In the genomic region with DNA sequence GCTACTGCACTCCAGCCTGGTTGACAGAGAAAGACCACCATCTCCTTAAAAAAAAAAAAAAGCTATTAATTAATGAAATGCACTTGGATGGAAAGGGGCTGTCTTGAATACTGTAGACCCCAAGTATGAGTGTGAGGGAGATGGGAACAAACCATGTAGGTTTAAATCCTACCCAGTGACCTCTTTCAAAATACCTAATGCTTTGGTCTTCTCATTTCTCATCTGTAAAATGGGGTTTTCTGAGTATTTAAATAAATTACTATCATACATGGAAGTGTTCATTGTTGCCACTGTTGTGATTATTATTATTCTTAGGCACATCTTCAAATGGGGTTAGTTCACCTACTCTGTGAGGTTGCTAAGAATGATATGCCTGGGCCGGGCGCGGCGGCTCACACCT, we compare ENCODE assay signal across 23 cellular contexts. TPM values are rescaled to one million over a fixed set of nuclear protein-coding genes. Genes with fewer than 3 reads are reported as not detected.
"Had no signal": no experiment of that assay in that cellular context is flagged by ENCODE, and none has a peak within 500 bp of the region (broad histone marks: within the 10 kb centered on the region; RNA-seq: fewer than 3 reads in every experiment).

No MANE protein-coding gene starts in this region.

- H3K4me1 ChIP-seq: SJSA1 had no signal

- H3K9me3 ChIP-seq: MG63, SJSA1 had no signal

- H3K27ac ChIP-seq: HL-60, SJSA1, SK-N-MC had no signal

- H3K4me3 ChIP-seq: MG63, SJSA1, SK-N-MC had no signal

- H3K27me3 ChIP-seq: MG63, SJSA1 had no signal

- H3K36me3 ChIP-seq: MG63, SJSA1 had no signal

- FAIRE-seq: HTR-8/SVneo, RCC 7860 had no signal

- DNase-seq: Karpas-422, KG1, MG63, NCI-H1092 treated with DMSO at 0.1 percent for 48 hours, NCI-H1436, NCI-H187, NCI-H2029, NCI-H2081 treated with DMSO at 0.1 percent for 48 hours, NCI-H2171, NCI-H226, NCI-H446, NCI-H510A, NCI-H524 treated with DMSO at 0.1 percent for 48 hours, NCI-H69, NCI-H774, Right ventricle myocardium superior, RPMI8226, SIG-M5 had no signal

RNA-seq across cellular contexts. Expression of a gene that starts 27.9 kb away (rescaled TPM):
- total RNA-seq: Right ventricle myocardium superior had no signal
